ENCODE assay signal across 33 cellular contexts in the genomic region with DNA sequence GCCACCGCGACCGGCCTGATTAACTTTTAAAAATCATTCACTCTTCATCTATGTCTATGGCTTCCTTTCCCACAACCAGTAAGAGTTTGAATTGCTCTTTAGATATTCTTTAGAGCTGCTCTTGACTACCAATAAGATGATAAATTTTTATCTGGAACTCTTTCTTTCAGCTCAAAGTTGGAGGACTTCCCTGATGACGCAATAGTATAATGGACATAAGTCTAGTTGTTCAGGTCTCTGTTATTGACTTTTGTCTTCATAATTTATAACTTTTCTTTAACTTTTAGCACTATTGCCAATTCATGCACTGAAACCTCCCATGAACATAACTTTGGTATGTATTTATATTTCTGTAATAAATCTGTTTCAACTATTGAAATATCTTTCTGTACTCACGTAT.
"Had no signal": no experiment of that assay in that cellular context is flagged by ENCODE, and none has a peak within 500 bp of the region (broad histone marks: within the 10 kb centered on the region; RNA-seq: fewer than 3 reads in every experiment).

No MANE protein-coding gene starts in this region.

- ATAC-seq: activated CD8-positive, alpha-beta T cell treated with anti-CD3 and anti-CD28 coated beads for 36 hours; activated naive CD4-positive, alpha-beta T cell treated with anti-CD3 and anti-CD28 coated beads, Interleukin-2, amount 50 U/mL, for 72 hours; activated T-cell treated with anti-CD3 and anti-CD28 coated beads, Interleukin-2, amount 50 U/mL, for 4 hours; activated T-cell treated with anti-CD3 and anti-CD28 coated beads, Interleukin-2, amount 50 U/mL, for 72 hours; activated T-helper 17 cell treated with anti-CD3 and anti-CD28 coated beads, Interleukin-2, amount 50 U/mL, for 72 hours; body of pancreas had no signal

- FAIRE-seq: astrocyte, TTC549 had no signal

- H3K27me3 ChIP-seq: adrenal gland, body of pancreas, brain microvascular endothelial cell, breast epithelium had no signal

- H3K9me3 ChIP-seq: adrenal gland, body of pancreas, breast epithelium had no signal

- DNase-seq: activated B cell treated with CpG ODN at 0.5 μM for 24 hours; activated CD4-positive, alpha-beta memory T cell treated with anti-CD3 and anti-CD28 coated beads for 36 hours; activated CD4-positive, alpha-beta T cell treated with anti-CD3 and anti-CD28 coated beads for 4 hours; activated CD4-positive, alpha-beta T cell treated with anti-CD3 and anti-CD28 coated beads, Interleukin-2, amount 10 ng/mL, durations not matched to agents 24 days and 14 days; activated CD4-positive, alpha-beta T cell treated with anti-CD3 and anti-CD28 coated beads, Interleukin-2, amount 50 U/mL, for 1 hour; activated CD4-positive, alpha-beta T cell treated with anti-CD3 and anti-CD28 coated beads, Interleukin-2, amount 50 U/mL, for 4 hours; activated CD4-positive, CD25-positive, alpha-beta regulatory T cell treated with anti-CD3 and anti-CD28 coated beads, Interleukin-2, amount 50 U/mL, for 72 hours; activated CD8-positive, alpha-beta memory T cell treated with anti-CD3 and anti-CD28 coated beads, Interleukin-2, amount 50 U/mL, for 4 hours; activated CD8-positive, alpha-beta T cell treated with anti-CD3 and anti-CD28 coated beads for 36 hours; activated effector memory CD4-positive, alpha-beta T cell treated with anti-CD3 and anti-CD28 coated beads, Interleukin-2, amount 50 U/mL, for 16 hours; activated gamma-delta T cell treated with Interleukin-2 at 50 U/mL for 16 hours; activated naive CD4-positive, alpha-beta T cell; activated naive CD4-positive, alpha-beta T cell treated with anti-CD3 and anti-CD28 coated beads for 36 hours; activated naive CD4-positive, alpha-beta T cell treated with anti-CD3 and anti-CD28 coated beads, Interleukin-2, amount 50 U/mL, for 16 hours; activated naive CD8-positive, alpha-beta T cell treated with anti-CD3 and anti-CD28 coated beads for 36 hours; activated T-cell treated with anti-CD3 and anti-CD28 coated beads for 4 hours; activated T-cell treated with anti-CD3 and anti-CD28 coated beads, Interleukin-2, amount 50 U/mL, for 1 hour; activated T-cell treated with anti-CD3 and anti-CD28 coated beads, Interleukin-2, amount 50 U/mL, for 4 hours; activated T-cell treated with anti-CD3 and anti-CD28 coated beads, Interleukin-2, amount 50 U/mL, for 72 hours; adrenal gland; amniotic stem cell; aorta; body of pancreas; brain microvascular endothelial cell; central memory CD4-positive, alpha-beta T cell; T-helper 2 cell; T-helper 9 cell had no signal

- H3K36me3 ChIP-seq: adrenal gland, brain microvascular endothelial cell, breast epithelium had no signal

- H3K4me3 ChIP-seq: adrenal gland, body of pancreas, breast epithelium had no signal

- H3K4me1 ChIP-seq: adrenal gland, body of pancreas, breast epithelium had no signal

- H3K27ac ChIP-seq: adrenal gland, body of pancreas, brain microvascular endothelial cell, breast epithelium, VCaP had no signal
